Comparison of ENCODE assay signal across 9 cellular contexts in the genomic region with DNA sequence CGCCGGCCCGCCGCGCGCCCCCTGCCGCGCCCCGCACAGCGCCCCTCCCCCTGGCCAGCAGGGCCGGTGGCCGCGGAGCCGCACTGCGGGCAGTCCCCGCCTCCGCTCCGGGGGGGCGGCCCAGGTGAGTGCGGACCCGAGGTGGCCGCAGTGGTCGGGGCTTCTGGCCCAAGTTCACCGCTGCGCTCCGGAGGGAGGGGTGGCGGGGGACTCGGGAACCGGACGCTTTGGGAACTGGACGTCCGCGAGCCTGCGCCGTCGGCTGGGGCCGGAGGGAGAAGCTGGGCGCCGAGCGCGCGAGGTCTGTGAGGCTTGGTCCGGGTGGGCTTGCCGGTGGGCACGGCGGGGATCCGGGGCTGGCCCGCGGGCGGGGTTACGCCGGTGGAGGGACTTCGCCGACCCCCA. TPM values are rescaled to one million over a fixed set of nuclear protein-coding genes. Genes with fewer than 3 reads are reported as not detected.
DNase-seq lines count a peak whose midpoint lies in the region; ATAC-seq, FAIRE-seq and TF ChIP-seq lines count a peak whose summit lies in the region.
"Had no signal": no experiment of that assay in that cellular context is flagged by ENCODE, and none has a peak within 500 bp of the region (broad histone marks: within the 10 kb centered on the region; RNA-seq: fewer than 3 reads in every experiment).

No MANE protein-coding gene starts in this region.

- H3K27me3 Mint-ChIP-seq in neural progenitor cell (ENCODE audit: insufficient read depth, low read depth), result peaks cover 21% of the 10 kb centered on the region

- H3K27me3 ChIP-seq in MM.1S (replicated peaks; ENCODE audit: insufficient read depth, low read length), result peaks cover 26% of the 10 kb centered on the region
- peaks cover 10 to 36% (median 33%) of the 10 kb centered on the region in 4 experiments for H3K27me3 ChIP-seq in H1 (replicated peaks in 1 of 4; ENCODE audit: control insufficient read depth in 3 of 4, extremely low read depth in 1 of 4, insufficient read depth in 3 of 4, low read length in 3 of 4)
- H3K27me3 ChIP-seq in neural progenitor cell, result peaks cover 77% of the 10 kb centered on the region

- TF ChIP-seq CTCF in GM10266 (IDR thresholded peaks at IDR 0.05; ENCODE audit: control insufficient read depth, insufficient read depth, low read depth, missing control alignments) (no peak), MM.1S (IDR thresholded peaks at IDR 0.05; ENCODE audit: low read length) (no peak), H1 (IDR thresholded peaks at IDR 0.05; ENCODE audit: control extremely low read depth in 1 of 3, insufficient read depth in 1 of 3, low read depth in 1 of 3, low read length in 3 of 3) (no peak), neural progenitor cell (IDR thresholded peaks at IDR 0.05) (no peak)

- FAIRE-seq in H1 (lab: Jason Lieb, UNC), result no peak

- CTCF ChIA-PET in H1 (lab: Charles Lee; ENCODE audit: partially characterized antibody), result interaction anchor here (1.8 kb wide), 1 partner anchor 73 kb away, joined by 4 read pairs; no protein-coding TSS in a partner anchor

- H3K79me2 ChIP-seq in MM.1S (ENCODE audit: low read length) (no peaks in the 10 kb centered on the region), H1 (ENCODE audit: control insufficient read depth in 1 of 2, insufficient read depth in 2 of 2, low read length in 2 of 2) (no peaks in the 10 kb centered on the region), neural progenitor cell (ENCODE audit: low read depth) (no peaks in the 10 kb centered on the region)

- no peak overlapping the region for H2BK120ac ChIP-seq in H1 (replicated peaks; ENCODE audit: low read depth, low read length)

- no peak overlapping the region for H3K27ac ChIP-seq in MM.1S (ENCODE audit: low read length)
- H3K27ac ChIP-seq in H1 (ENCODE audit: low read depth, low read length), result no peak overlapping the region
- no peak overlapping the region for H3K27ac ChIP-seq in neural progenitor cell

- no peak overlapping the region for H3K27ac Mint-ChIP-seq in neural progenitor cell

- H2BK20ac ChIP-seq in H1 (ENCODE audit: low read length), result no peak overlapping the region

- no peak overlapping the region for H4K91ac ChIP-seq in H1 (replicated peaks; ENCODE audit: insufficient read length, low read length)

- H2AK5ac ChIP-seq in H1 (ENCODE audit: low read depth, low read length), result no peak overlapping the region

- no peak overlapping the region for H3K4ac ChIP-seq in H1 (replicated peaks; ENCODE audit: insufficient read length, low read depth, low read length)

- peaks cover 37% of the 10 kb centered on the region for H3K4me1 Mint-ChIP-seq in neural progenitor cell

- no peak for TF ChIP-seq EP300 in H1 (IDR thresholded peaks at IDR 0.05; ENCODE audit: borderline replicate concordance in 1 of 2, low read depth in 2 of 2, low read length in 2 of 2)

- H3K23me2 ChIP-seq in H1 (ENCODE audit: low read depth, low read length), result peaks cover 14% of the 10 kb centered on the region; the same call in 1 of the 2 replicates

- H3K36me3 Mint-ChIP-seq in neural progenitor cell, result no peaks in the 10 kb centered on the region

- no peaks in the 10 kb centered on the region for H3K79me1 ChIP-seq in H1 (ENCODE audit: low read depth, low read length)

- WGBS in H1 (ENCODE audit: extremely low coverage in 1 of 2, insufficient coverage in 1 of 2, insufficient read length in 1 of 2, insufficient replicate concordance in 2 of 2, low coverage in 1 of 2, low lambda C conversion rate in 2 of 2, missing lambda C conversion rate in 1 of 2), 2 experiments, result 1% methylated on average over 27 of the region's 54 CpGs; no CpG with 5 or more reads in 1 of the 2 experiments

- H3K14ac ChIP-seq in H1 (ENCODE audit: insufficient read length), result no peak overlapping the region

- H3K4me2 ChIP-seq in MM.1S (ENCODE audit: low read depth, low read length) (peak overlapping the region; percentile 95), H1 (ENCODE audit: insufficient read depth in 1 of 2, low read depth in 2 of 2, low read length in 2 of 2) (peak overlapping the region; percentile 61 to 92), neural progenitor cell (peak overlapping the region; percentile 95)

- H3K23ac ChIP-seq in H1 (ENCODE audit: insufficient read length), result no peak overlapping the region

- POLR2A ChIA-PET in H1 (lab: Charles Lee; ENCODE audit: partially characterized antibody), result no interaction called here

- peaks cover 12% of the 10 kb centered on the region for H3F3A ChIP-seq in MM.1S (ENCODE audit: insufficient read depth, low read length)
- peaks cover 21% of the 10 kb centered on the region for H3F3A ChIP-seq in neural progenitor cell (ENCODE audit: low read depth)

- H2AFZ ChIP-seq in MM.1S (ENCODE audit: low read length) (peak overlapping the region; percentile 74; the same call in 1 of the 2 replicates), H1 (ENCODE audit: low read length) (no peak overlapping the region), neural progenitor cell (replicated peaks) (peak overlapping the region; percentile 64)

- no peak overlapping the region for H4K5ac ChIP-seq in H1 (ENCODE audit: insufficient read length, low read depth, low read length)

- no peaks in the 10 kb centered on the region for H3K36me3 ChIP-seq in MM.1S (replicated peaks; ENCODE audit: insufficient read depth, low read length)
- H3K36me3 ChIP-seq in H1 (ENCODE audit: control insufficient read depth in 2 of 4, insufficient read depth in 4 of 4, low read length in 3 of 4), result no peaks in the 10 kb centered on the region
- no peaks in the 10 kb centered on the region for H3K36me3 ChIP-seq in neural progenitor cell

- H3K18ac ChIP-seq in H1 (ENCODE audit: extremely low read depth, low read length), result no peak overlapping the region

- no peaks in the 10 kb centered on the region for H3K9me3 Mint-ChIP-seq in neural progenitor cell

- H3K9me2 ChIP-seq in MM.1S (replicated peaks; ENCODE audit: insufficient read depth, low read length), result no peaks in the 10 kb centered on the region

- H3K9ac ChIP-seq in MM.1S (ENCODE audit: low read length) (peak overlapping the region; percentile 35; the same call in 1 of the 2 replicates), H1 (replicated peaks in 1 of 4; ENCODE audit: extremely low read depth in 1 of 4, low read depth in 3 of 4, low read length in 3 of 4) (no peak overlapping the region), neural progenitor cell (no peak overlapping the region)

- H2BK12ac ChIP-seq in H1 (ENCODE audit: low read depth, low read length), result no peak overlapping the region

- H3K9me3 ChIP-seq in MM.1S (replicated peaks; ENCODE audit: insufficient read depth, low read length), result no peaks in the 10 kb centered on the region
- no peaks in the 10 kb centered on the region for H3K9me3 ChIP-seq in H1 (ENCODE audit: insufficient read depth in 2 of 2, low read depth in 1 of 2, low read length in 1 of 2)
- no peaks in the 10 kb centered on the region for H3K9me3 ChIP-seq in neural progenitor cell (ENCODE audit: low read depth)

- H3K4me1 ChIP-seq in MM.1S (ENCODE audit: low read length) (0 out of 2 replicates have a peak, but pooled peaks cover 6% of the 10 kb centered on the region), H1 (replicated peaks in 1 of 4; ENCODE audit: control insufficient read depth in 3 of 4, insufficient read depth in 4 of 4, low read length in 3 of 4) (peaks cover 0 to 10% (median 3%) of the 10 kb centered on the region in 4 experiments; a peak in 3 of 7 replicates), neural progenitor cell (peaks cover 22% of the 10 kb centered on the region)

- TF ChIP-seq RAD21 in H1 (IDR thresholded peaks at IDR 0.05 in 1 of 2, conservative IDR thresholded peaks at IDR 0.05 in 1 of 2; ENCODE audit: low read depth in 2 of 2, low read length in 2 of 2), result no peak

- H4K20me1 ChIP-seq in MM.1S (ENCODE audit: insufficient read depth, low read length), result no peaks in the 10 kb centered on the region
- H4K20me1 ChIP-seq in H1 (replicated peaks in 1 of 2; ENCODE audit: control insufficient read depth in 1 of 2, insufficient read depth in 2 of 2, low read length in 2 of 2), result no peaks in the 10 kb centered on the region
- peaks cover 20% of the 10 kb centered on the region for H4K20me1 ChIP-seq in neural progenitor cell (ENCODE audit: low read depth)

- H4K8ac ChIP-seq in H1 (ENCODE audit: extremely low read depth, insufficient read depth, low read length), result peak overlapping the region; percentile 73; the same call in 1 of the 2 replicates

- no peak overlapping the region for H2BK15ac ChIP-seq in H1 (ENCODE audit: low read length)

- no peak for ATAC-seq in HG03045 (IDR thresholded peaks at IDR 0.05; ENCODE audit: unreplicated experiment)

- H2BK5ac ChIP-seq in H1 (ENCODE audit: low read depth, low read length), result no peak overlapping the region

- TF ChIP-seq POLR2A in H1 (IDR thresholded peaks at IDR 0.05; ENCODE audit: control extremely low read depth in 1 of 2, low read depth in 2 of 2, low read length in 2 of 2), result no peak

- peak overlapping the region; percentile 70 for H3K4me3 ChIP-seq in MM.1S (ENCODE audit: low read length)
- peak overlapping the region; percentile 55 to 72 (median 60) for H3K4me3 ChIP-seq in H1 (ENCODE audit: extremely low read depth in 1 of 4, insufficient read depth in 2 of 4, low read depth in 3 of 4, low read length in 4 of 4)
- peak overlapping the region; percentile 78 for H3K4me3 ChIP-seq in neural progenitor cell

- in situ Hi-C loops in ACHN (cut with HindIII; ENCODE audit: low pct_ligation_motif_present, low pct_unique_long_range_greater_than_20kb, low sequenced_read_pairs), result no loop called here

- DNase-seq in GM10266 (ENCODE audit: extremely low spot score), result peak; percentile 36
- DNase-seq in MM.1S, result no peak
- DNase-seq in H1 (ENCODE audit: low read depth in 1 of 2, low spot score in 2 of 2), result peak in 1 of 2 experiments; percentile 68
- DNase-seq in neural progenitor cell (ENCODE audit: low spot score), result peak; percentile 49
- no peak for DNase-seq in ACHN
- no peak for DNase-seq in cerebellar cortex (ENCODE audit: low spot score)
- no peak for DNase-seq in globus pallidus (ENCODE audit: low spot score)

- H3K56ac ChIP-seq in H1 (replicated peaks; ENCODE audit: insufficient read length, low read depth, low read length), result no peak overlapping the region

- peak overlapping the region; percentile 82 for H3K4me3 Mint-ChIP-seq in neural progenitor cell

TF ChIP-seq in H1, 55 proteins besides CTCF, POLR2A, EP300 and RAD21 (continues in another document):
- no peak for TF ChIP-seq CBX5 (IDR thresholded peaks at IDR 0.05; ENCODE audit: low read depth, low read length)

RNA-seq across cellular contexts. Expression of a gene that starts 0.6 kb away (rescaled TPM):
- 1.2 and 1.4 TPM in 2 replicates for total RNA-seq in H1 (2021; fragmentation: NEBNext Ultra II Directional; extraction: Animal tissue kit (Norgen Biotek cat#: 25700))
- polyA plus RNA-seq in H1 (2011; rRNA removed), result 0.77 and 1.1 TPM in 2 replicates
- polyA plus RNA-seq in H1 (2011; cell fraction: cytosol; rRNA removed), result 0.88 TPM
- 1.6 TPM for polyA plus RNA-seq in H1 (2011; cell fraction: nucleus; rRNA removed)
- 0.51 to 0.81 TPM (median 0.66 TPM) in 4 replicates for polyA plus RNA-seq in H1 (2012, experiment 1 of 2)
- polyA plus RNA-seq in H1 (2012, experiment 2 of 2), result 0.22 TPM
- polyA plus RNA-seq in H1 (2013, experiment 1 of 2), result 0.57 TPM
- polyA plus RNA-seq in H1 (2013, experiment 2 of 2), result 0.46 TPM
- polyA minus RNA-seq in H1 (2011; rRNA and poly(A)+ RNA removed), result 0.68 and 1.8 TPM in 2 replicates
- 1.0 TPM for polyA minus RNA-seq in H1 (2011; cell fraction: cytosol; rRNA and poly(A)+ RNA removed)
- 4.1 TPM for polyA minus RNA-seq in H1 (2011; cell fraction: nucleus; rRNA and poly(A)+ RNA removed)
- total RNA-seq in neural progenitor cell (ENCODE audit: low replicate concordance), result 0.28 and 0.65 TPM in 2 replicates
- total RNA-seq: HT1080 had no signal

Comparison
In these comparisons a context has a peak if more than half of its experiments do, and no peak if none do; other contexts are left out.
1. DNase-seq: peak in GM10266 (single experiment) and neural progenitor cell (single experiment); none in MM.1S (single experiment), ACHN (single experiment), cerebellar cortex (single experiment) and globus pallidus (single experiment).
2. Peak in every context shown above with its lines, with median percentiles within 50 percentile points of each other: H3K4me2 ChIP-seq and H3K4me3 ChIP-seq.